8 cellular contexts compared by ENCODE assay signal in the genomic region with DNA sequence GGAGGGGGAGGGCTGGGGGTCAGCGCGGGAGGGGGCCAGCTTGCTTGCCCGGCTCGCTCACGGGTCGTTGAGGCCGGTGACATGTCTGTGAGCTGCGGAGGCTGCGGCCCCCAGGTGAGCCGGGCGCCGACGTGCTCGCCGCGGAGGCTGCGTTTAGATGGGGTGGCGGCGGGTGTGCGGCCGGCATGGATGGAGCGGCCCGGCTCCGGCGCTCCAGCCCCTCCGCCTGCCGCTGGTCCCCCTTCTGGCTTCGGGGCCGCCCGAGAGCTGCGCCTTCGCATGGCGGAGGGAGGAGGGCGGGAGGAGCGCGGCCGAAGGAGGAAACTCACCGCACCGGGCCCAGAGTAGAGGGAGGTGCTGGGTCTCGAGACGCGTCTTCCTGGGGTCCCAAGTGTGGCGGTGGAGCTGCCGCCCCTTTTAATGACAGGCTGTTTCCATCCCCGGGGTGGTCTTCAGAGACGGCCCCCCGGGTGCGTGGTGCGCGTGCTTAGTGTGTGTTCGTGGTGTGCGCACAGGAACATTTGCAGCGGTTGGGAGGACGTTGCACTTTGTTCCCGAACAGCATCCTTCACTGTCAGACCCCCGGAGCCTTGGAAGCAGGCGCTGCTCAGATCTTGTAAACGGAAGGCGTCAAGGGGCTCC.
DNase-seq lines count a peak whose midpoint lies in the region; ATAC-seq and TF ChIP-seq lines count a peak whose summit lies in the region.

A gene with protein sequence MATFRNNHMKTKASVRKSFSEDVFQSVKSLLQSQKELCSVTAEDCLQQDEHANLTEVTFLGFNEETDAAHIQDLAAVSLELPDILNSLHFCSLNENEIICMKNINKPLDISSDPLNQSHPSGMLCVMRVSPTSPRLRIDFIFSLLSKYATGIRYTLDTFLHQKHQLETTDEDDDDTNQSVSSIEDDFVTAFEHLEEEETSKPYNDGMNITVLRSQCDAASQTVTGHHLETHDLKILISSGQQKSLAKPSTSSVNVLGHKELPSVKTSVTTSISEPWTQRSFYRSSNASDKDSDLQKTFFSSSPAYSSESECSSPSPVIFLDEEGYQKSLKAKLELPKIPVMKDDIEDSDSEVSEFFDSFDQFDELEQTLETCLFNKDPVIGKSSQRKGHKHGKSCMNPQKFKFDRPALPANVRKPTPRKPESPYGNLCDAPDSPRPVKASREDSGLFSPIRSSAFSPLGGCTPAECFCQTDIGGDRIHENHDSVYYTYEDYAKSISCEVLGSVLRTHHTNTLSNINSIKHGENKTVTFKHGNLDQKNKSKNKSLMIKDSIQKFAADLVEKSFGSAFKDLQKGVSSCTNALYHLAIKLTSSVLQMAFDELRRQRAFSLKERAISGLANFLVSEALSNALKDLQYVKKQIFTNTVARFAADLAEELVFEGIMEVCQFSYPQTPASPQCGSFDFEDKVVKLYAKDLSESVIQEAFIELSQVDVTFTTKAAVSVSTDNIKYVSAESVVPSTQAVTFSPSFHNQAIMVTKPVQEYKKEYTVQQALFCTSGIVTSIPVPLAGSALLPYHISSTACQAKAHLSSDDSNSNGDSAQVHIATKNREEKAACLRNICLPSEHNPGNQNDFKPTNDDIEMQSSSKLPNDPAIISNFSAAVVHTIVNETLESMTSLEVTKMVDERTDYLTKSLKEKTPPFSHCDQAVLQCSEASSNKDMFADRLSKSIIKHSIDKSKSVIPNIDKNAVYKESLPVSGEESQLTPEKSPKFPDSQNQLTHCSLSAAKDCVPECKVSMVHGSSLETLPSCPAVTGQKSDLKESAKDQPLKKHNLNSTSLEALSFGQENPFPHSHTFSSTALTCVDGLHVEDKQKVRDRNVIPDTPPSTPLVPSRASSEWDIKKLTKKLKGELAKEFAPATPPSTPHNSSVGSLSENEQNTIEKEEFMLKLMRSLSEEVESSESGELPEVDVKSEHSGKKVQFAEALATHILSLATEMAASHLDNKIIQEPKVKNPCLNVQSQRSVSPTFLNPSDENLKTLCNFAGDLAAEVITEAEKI (N-terminal part only) (plus strand): TSS at position 38 of the 642 bp plus-strand sequence. CDS start 14,197 bp downstream, outside the sequence.

- DNase-seq in WERI-Rb-1 (peak; percentile 29), kidney glomerular epithelial cell (lab: John Stamatoyannopoulos, UW) (peak; percentile 69), cortex of kidney (lab: John Stamatoyannopoulos, UW) (no peak)
- DNase-seq in central memory CD4-positive, alpha-beta T cell, result peak; percentile 44
- DNase-seq in stimulated activated CD4-positive, alpha-beta T cell treated with anti-CD3 and anti-CD28 coated beads, Interleukin-1b, Interleukin-23, amount 100 ng/mL, for 24 hours (ENCODE audit: low read depth in 4 of 4, low spot score in 1 of 4), result peak in 3 of 4 experiments; percentile 22 to 41 (median 39)

- H3K4me2 ChIP-seq in KMS-11, result peak within 1 kb of the TSS; percentile 59

- peak; percentile 29 for ATAC-seq in GM21717 (IDR thresholded peaks at IDR 0.05; ENCODE audit: unreplicated experiment)

- H3K27ac ChIP-seq in KMS-11 (peak within 1 kb of the TSS; percentile 47), WERI-Rb-1 (peak within 1 kb of the TSS; percentile 83)

- no peaks in the 10 kb centered on the region for H4K20me1 ChIP-seq in KMS-11 (ENCODE audit: insufficient read depth)

- TF ChIP-seq CTCF in KMS-11 (conservative IDR thresholded peaks at IDR 0.05; ENCODE audit: low read depth, low read length) (no peak), WERI-Rb-1 (IDR thresholded peaks at IDR 0.05; ENCODE audit: low read depth, low read length) (no peak)

- H3K79me2 ChIP-seq in KMS-11 (ENCODE audit: insufficient read depth, low read depth), result 0 out of 2 replicates have a peak, but pooled peaks cover 6% of the 10 kb centered on the region

- H3K4me1 ChIP-seq in ES-I3 (ENCODE audit: insufficient read depth, low read length), result peaks cover 13% of the 10 kb centered on the region
- H3K4me1 ChIP-seq in KMS-11 (ENCODE audit: low read depth, poor library complexity, severe bottlenecking), result peaks cover 15% of the 10 kb centered on the region

- H3K36me3 ChIP-seq in ES-I3 (ENCODE audit: insufficient read depth, low read length), result no peaks in the 10 kb centered on the region
- H3K36me3 ChIP-seq in KMS-11 (ENCODE audit: insufficient read depth), result no peaks in the 10 kb centered on the region
- H3K36me3 ChIP-seq in WERI-Rb-1, result no peaks in the 10 kb centered on the region

- H2AFZ ChIP-seq in KMS-11 (ENCODE audit: low read depth), result peak within 1 kb of the TSS; percentile 76

- no peak within 1 kb of the TSS for H3K4me3 ChIP-seq in KMS-11 (IDR thresholded peaks at IDR 0.05; ENCODE audit: insufficient read depth, low read depth, low read length)
- H3K4me3 ChIP-seq in WERI-Rb-1 (ENCODE audit: low read depth, low read length), result peak within 1 kb of the TSS; percentile 54

- H3K27me3 ChIP-seq in KMS-11 (ENCODE audit: insufficient read depth, low read depth), result no peaks in the 10 kb centered on the region
- H3K27me3 ChIP-seq in WERI-Rb-1 (ENCODE audit: insufficient read depth, low read depth, severe bottlenecking), result no peaks in the 10 kb centered on the region

- H3K9ac ChIP-seq in ES-I3 (ENCODE audit: low read depth, low read length) (peak within 1 kb of the TSS; percentile 77), KMS-11 (peak within 1 kb of the TSS; percentile 61)

- H3K9me3 ChIP-seq in ES-I3 (ENCODE audit: control insufficient read depth, insufficient read depth, low read length) (no peaks in the 10 kb centered on the region), WERI-Rb-1 (ENCODE audit: severe bottlenecking) (no peaks in the 10 kb centered on the region)
